Comparison of ENCODE assay signal across 26 cellular contexts in genomic region chrX:111090458-111090857, GRCh38.
"Had no signal": no experiment of that assay in that cellular context is flagged by ENCODE, and none has a peak within 500 bp of the region (broad histone marks: within the 10 kb centered on the region; RNA-seq: fewer than 3 reads in every experiment).

No MANE protein-coding gene starts in this region.

- H2AFZ ChIP-seq: parathyroid adenoma had no signal

- H3K9me3 ChIP-seq: psoas muscle, sigmoid colon, suprapubic skin, tibial artery, upper lobe of right lung had no signal

- H3K27ac Mint-ChIP-seq: activated naive CD4-positive, alpha-beta T cell treated with anti-CD3 and anti-CD28 coated beads, Interleukin-2, amount 50 U/mL, for 72 hours; activated T-cell treated with anti-CD3 and anti-CD28 coated beads, Interleukin-2, amount 50 U/mL, for 72 hours; nephron; stimulated activated naive B cell treated with anti-CD40 and anti-IgM and Interleukin-4, amounts not matched to agents 10 μg/mL and 1 μg/mL and 100 μg/mL, for 72 hours had no signal

- H3K4me1 ChIP-seq: parathyroid adenoma, psoas muscle, sigmoid colon, suprapubic skin, tibial artery, upper lobe of right lung had no signal

- ATAC-seq: activated naive CD4-positive, alpha-beta T cell treated with anti-CD3 and anti-CD28 coated beads, Interleukin-2, amount 50 U/mL, for 72 hours; activated T-cell treated with anti-CD3 and anti-CD28 coated beads, Interleukin-2, amount 50 U/mL, for 72 hours; left cardiac atrium; psoas muscle; stimulated activated naive B cell treated with anti-CD40 and anti-IgM and Interleukin-4, amounts not matched to agents 10 μg/mL and 1 μg/mL and 100 μg/mL, for 72 hours; upper lobe of right lung had no signal

- H3K4me3 ChIP-seq: psoas muscle, sigmoid colon, suprapubic skin, tibial artery, upper lobe of right lung had no signal

- DNase-seq: activated CD4-positive, alpha-beta T cell treated with anti-CD3 and anti-CD28 coated beads for 4 hours; activated CD4-positive, alpha-beta T cell treated with anti-CD3 and anti-CD28 coated beads, Interleukin-2, amount 50 U/mL, for 4 hours; activated CD4-positive, CD25-positive, alpha-beta regulatory T cell; activated naive CD4-positive, alpha-beta T cell; activated T-cell treated with anti-CD3 and anti-CD28 coated beads for 4 hours; activated T-cell treated with anti-CD3 and anti-CD28 coated beads, Interleukin-2, amount 50 U/mL, for 72 hours; effector CD8-positive, alpha-beta T cell; glutamatergic neuron; left cardiac atrium; mammary epithelial cell; nucleus accumbens; psoas muscle; sigmoid colon; small intestine; stimulated activated CD4-positive, alpha-beta T cell treated with anti-CD3 and anti-CD28 coated beads, Interleukin-1b, Interleukin-23, amount 100 ng/mL, for 48 hours; stimulated activated naive B cell treated with anti-CD40 and anti-IgM and Interleukin-4, amounts not matched to agents 10 μg/mL and 1 μg/mL and 100 μg/mL, for 72 hours; tibial artery; upper lobe of right lung had no signal

- H3K36me3 Mint-ChIP-seq: activated naive CD4-positive, alpha-beta T cell treated with anti-CD3 and anti-CD28 coated beads, Interleukin-2, amount 50 U/mL, for 72 hours; stimulated activated naive B cell treated with anti-CD40 and anti-IgM and Interleukin-4, amounts not matched to agents 10 μg/mL and 1 μg/mL and 100 μg/mL, for 72 hours had no signal

- H3K9me3 Mint-ChIP-seq: activated naive CD4-positive, alpha-beta T cell treated with anti-CD3 and anti-CD28 coated beads, Interleukin-2, amount 50 U/mL, for 72 hours; activated T-cell treated with anti-CD3 and anti-CD28 coated beads, Interleukin-2, amount 50 U/mL, for 72 hours; central memory CD8-positive, alpha-beta T cell; nephron; stimulated activated naive B cell treated with anti-CD40 and anti-IgM and Interleukin-4, amounts not matched to agents 10 μg/mL and 1 μg/mL and 100 μg/mL, for 72 hours had no signal

- H3K27ac ChIP-seq: parathyroid adenoma, psoas muscle, sigmoid colon, suprapubic skin, tibial artery, upper lobe of right lung had no signal

- H3K4me3 Mint-ChIP-seq: activated T-cell treated with anti-CD3 and anti-CD28 coated beads, Interleukin-2, amount 50 U/mL, for 72 hours; central memory CD8-positive, alpha-beta T cell; nephron; stimulated activated naive B cell treated with anti-CD40 and anti-IgM and Interleukin-4, amounts not matched to agents 10 μg/mL and 1 μg/mL and 100 μg/mL, for 72 hours had no signal

- FAIRE-seq: colon, frontal cortex, keratinocyte, small intestine had no signal

- H3K27me3 ChIP-seq: sigmoid colon, suprapubic skin, tibial artery, upper lobe of right lung had no signal

- H3K36me3 ChIP-seq: sigmoid colon, suprapubic skin, tibial artery, upper lobe of right lung had no signal

- H3K9ac ChIP-seq: parathyroid adenoma had no signal

- H3K79me2 ChIP-seq: parathyroid adenoma had no signal
